Comparison of ENCODE assay signal across 15 cellular contexts in the genomic region with DNA sequence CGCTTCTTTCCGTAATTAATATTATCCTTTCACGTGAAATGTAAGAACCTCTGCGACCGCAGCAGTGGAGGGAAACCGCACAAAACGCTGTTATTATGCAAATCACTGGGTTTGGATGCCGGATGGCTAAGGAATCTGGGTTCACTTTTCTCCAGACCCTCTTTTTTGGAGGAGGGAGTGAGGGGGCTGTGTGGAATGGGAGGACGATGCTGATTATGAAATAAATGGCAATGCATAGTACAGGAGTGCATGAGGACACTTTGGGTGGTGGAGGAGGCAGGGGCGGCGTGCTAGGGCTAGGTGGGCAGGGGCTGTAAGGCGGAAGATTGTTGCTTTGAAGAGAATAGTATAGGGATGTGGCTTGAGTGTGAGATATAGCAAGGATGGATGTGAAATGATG. TPM values are rescaled to one million over a fixed set of nuclear protein-coding genes. Genes with fewer than 3 reads are reported as not detected.
A peak's percentile ranks its signal among the peaks of the same experiment; 100 is the strongest.
DNase-seq lines count a peak whose midpoint lies in the region; ATAC-seq and TF ChIP-seq lines count a peak whose summit lies in the region.
"Had no signal": no experiment of that assay in that cellular context is flagged by ENCODE, and none has a peak within 500 bp of the region (broad histone marks: within the 10 kb centered on the region; RNA-seq: fewer than 3 reads in every experiment).

No MANE protein-coding gene starts in this region.

- no peak overlapping the region for H3K27ac Mint-ChIP-seq in endodermal cell
- no peak overlapping the region for H3K27ac Mint-ChIP-seq in neural crest cell (ENCODE audit: unreplicated experiment)
- H3K27ac Mint-ChIP-seq: stimulated activated naive B cell treated with anti-CD40 and anti-IgM and Interleukin-4, amounts not matched to agents 10 μg/mL and 1 μg/mL and 100 μg/mL, for 72 hours had no signal

- H3K9ac ChIP-seq in HUES64 (ENCODE audit: low read depth, low read length) (no peak overlapping the region), endodermal cell (ENCODE audit: extremely low read depth, low read length, poor library complexity, severe bottlenecking) (peak overlapping the region; percentile 44)

- H3K4me3 Mint-ChIP-seq in endodermal cell (peak overlapping the region; percentile 78), neural crest cell (peak overlapping the region; percentile 80)

- H3K9me3 ChIP-seq in BE2C = no peaks in the 10 kb centered on the region
- H3K9me3 ChIP-seq in HUES64 (ENCODE audit: insufficient read depth, low read depth, low read length) = no peaks in the 10 kb centered on the region
- no peaks in the 10 kb centered on the region for H3K9me3 ChIP-seq in endodermal cell (ENCODE audit: control insufficient read depth, low read length)
- H3K9me3 ChIP-seq: SJSA1 had no signal

- no peak for ATAC-seq in GM18867 (IDR thresholded peaks at IDR 0.05; ENCODE audit: unreplicated experiment)
- ATAC-seq: HepG2; stimulated activated naive B cell treated with anti-CD40 and anti-IgM and Interleukin-4, amounts not matched to agents 10 μg/mL and 1 μg/mL and 100 μg/mL, for 72 hours had no signal

- H3K27me3 Mint-ChIP-seq in endodermal cell (ENCODE audit: insufficient read depth) = peaks cover 17% of the 10 kb centered on the region
- H3K27me3 Mint-ChIP-seq in neural crest cell (ENCODE audit: low read depth) = peaks cover 67% of the 10 kb centered on the region

- H3K27ac ChIP-seq in HUES64 (ENCODE audit: low read depth, low read length) (no peak overlapping the region), endodermal cell (ENCODE audit: low read depth, low read length) (no peak overlapping the region)
- H3K27ac ChIP-seq: SJSA1 had no signal

- WGBS in HUES64 = 5% methylated on average over 12 of the region's 12 CpGs
- WGBS in endodermal cell (ENCODE audit: insufficient coverage in 1 of 2, insufficient read length in 1 of 2), 2 experiments = 4% methylated on average over 6 to 12 of the region's 12 CpGs

- peaks cover 57% of the 10 kb centered on the region for H3K4me1 Mint-ChIP-seq in endodermal cell
- H3K4me1 Mint-ChIP-seq in neural crest cell = peaks cover 40% of the 10 kb centered on the region

- H3K4me3 ChIP-seq in BE2C (ENCODE audit: low read depth, low read length) (peak overlapping the region; percentile 88), HUES64 (ENCODE audit: low read length) (peak overlapping the region; percentile 89), endodermal cell (ENCODE audit: low read length) (peak overlapping the region; percentile 91)
- H3K4me3 ChIP-seq: SJSA1 had no signal

- H3K4me1 ChIP-seq in BE2C (peaks cover 2% of the 10 kb centered on the region; the same call in 1 of the 2 replicates), HUES64 (ENCODE audit: insufficient read depth, low read length) (peaks cover 50% of the 10 kb centered on the region), endodermal cell (ENCODE audit: control insufficient read depth, insufficient read depth, low read length) (peaks cover 10% of the 10 kb centered on the region)
- H3K4me1 ChIP-seq: SJSA1 had no signal

- H3K36me3 Mint-ChIP-seq in endodermal cell (ENCODE audit: low read depth) (no peaks in the 10 kb centered on the region), neural crest cell (ENCODE audit: low read depth) (no peaks in the 10 kb centered on the region)

- H3K27me3 ChIP-seq in BE2C (no peaks in the 10 kb centered on the region), HUES64 (ENCODE audit: insufficient read depth, low read length) (peaks cover 17% of the 10 kb centered on the region), endodermal cell (ENCODE audit: control insufficient read depth, insufficient read depth, low read length, poor library complexity, severe bottlenecking) (no peaks in the 10 kb centered on the region)

- H3K36me3 ChIP-seq in BE2C (no peaks in the 10 kb centered on the region), HUES64 (ENCODE audit: insufficient read depth, low read length) (no peaks in the 10 kb centered on the region), endodermal cell (ENCODE audit: control insufficient read depth, insufficient read depth, low read length) (no peaks in the 10 kb centered on the region)
- H3K36me3 ChIP-seq: SJSA1 had no signal

- H3K9me3 Mint-ChIP-seq in endodermal cell (no peaks in the 10 kb centered on the region), neural crest cell (no peaks in the 10 kb centered on the region)

- peak; percentile 25 for DNase-seq in BE2C
- peak; percentile 51 for DNase-seq in endodermal cell
- no peak for DNase-seq in neural crest cell (ENCODE audit: low read depth, low spot score)
- no peak for DNase-seq in GM19238 (ENCODE audit: insufficient read length, low spot score)
- DNase-seq in islet precursor cell = no peak
- no peak for DNase-seq in activated naive CD4-positive, alpha-beta T cell treated with Interleukin-2 at 50 U/mL for 16 hours
- DNase-seq: activated CD4-positive, CD25-positive, alpha-beta regulatory T cell; EL; NCI-H1436 treated with DMSO at 0.1 percent for 48 hours; stimulated activated naive B cell treated with anti-CD40 and anti-IgM and Interleukin-4, amounts not matched to agents 10 μg/mL and 1 μg/mL and 100 μg/mL, for 72 hours had no signal

- no peak for TF ChIP-seq CTCF in BE2C (IDR thresholded peaks at IDR 0.05; ENCODE audit: low read depth, low read length)
- no peak for TF ChIP-seq CTCF in endodermal cell (conservative IDR thresholded peaks at IDR 0.05)
- TF ChIP-seq CTCF in neural crest cell (conservative IDR thresholded peaks at IDR 0.05) = no peak

RNA-seq across cellular contexts. Expression of a gene that starts 1.8 kb away (rescaled TPM):
- 20.3 TPM for polyA plus RNA-seq in BE2C (2012; ENCODE audit: insufficient read depth, insufficient read length, low read depth)
- 6.9 TPM for polyA plus RNA-seq in HUES64 (2013, experiment 1 of 2)
- polyA plus RNA-seq in HUES64 (2013, experiment 2 of 2) = 7.7 TPM
- 10 to 100 TPM; 24.1 to 29.8 TPM for total RNA-seq in endodermal cell
- polyA plus RNA-seq in endodermal cell (2013, experiment 1 of 2) = 8.7 TPM
- 8.2 TPM for polyA plus RNA-seq in endodermal cell (2013, experiment 2 of 2)
- total RNA-seq in neural crest cell = 3.5 and 4.2 TPM in 2 replicates
- total RNA-seq: HepG2, SJSA1 had no signal
- polyA plus RNA-seq: CD14-positive monocyte, HepG2 had no signal

Comparison
In these comparisons a context has a peak if more than half of its experiments do, and no peak if none do; other contexts are left out.
1. DNase-seq: peak in BE2C (single experiment) and endodermal cell (single experiment); none in neural crest cell (single experiment), GM19238 (single experiment), islet precursor cell (single experiment) and activated naive CD4-positive, alpha-beta T cell treated with Interleukin-2 at 50 U/mL for 16 hours (single experiment).
2. Peak in every context shown above with its lines, with median percentiles within 50 percentile points of each other: H3K4me3 ChIP-seq.